In the genomic region with DNA sequence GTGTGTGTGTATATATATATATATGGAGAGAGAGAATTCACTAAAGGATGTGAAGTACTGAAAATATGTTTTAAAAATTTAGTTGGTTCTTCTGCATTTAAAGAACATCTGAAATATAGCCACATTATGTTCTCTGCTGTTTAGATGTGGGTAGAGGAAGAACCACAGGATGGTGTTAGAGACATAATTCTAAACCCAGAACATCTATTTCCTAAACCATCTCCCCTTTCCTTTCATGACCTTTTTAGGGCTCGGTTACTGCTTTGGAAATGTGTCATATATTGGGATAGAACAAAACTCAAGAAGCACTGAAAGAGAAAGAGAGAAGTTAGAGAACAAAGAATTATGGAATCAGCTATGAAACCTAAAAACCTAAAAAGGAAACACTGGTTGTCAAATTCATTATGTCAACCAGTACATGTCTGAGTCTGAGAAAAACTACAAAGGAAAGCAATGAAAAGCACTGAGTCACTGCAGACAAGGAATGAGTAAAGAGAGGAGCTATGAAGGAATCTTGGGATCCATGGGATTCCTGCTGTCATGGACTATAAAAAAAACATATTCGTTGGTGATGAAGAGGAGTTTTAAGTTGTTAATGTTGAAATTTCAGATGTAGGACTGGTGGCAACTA, we compare ENCODE assay signal across 16 cellular contexts. TPM values are rescaled to one million over a fixed set of nuclear protein-coding genes. Genes with fewer than 3 reads are reported as not detected.
DNase-seq lines count a peak whose midpoint lies in the region; ATAC-seq and TF ChIP-seq lines count a peak whose summit lies in the region.
"Had no signal": no experiment of that assay in that cellular context is flagged by ENCODE, and none has a peak within 500 bp of the region (broad histone marks: within the 10 kb centered on the region; RNA-seq: fewer than 3 reads in every experiment).

No MANE protein-coding gene starts in this region.

- H3K9me2 ChIP-seq in Karpas-422 (replicated peaks; ENCODE audit: insufficient read depth, low read length): no peaks in the 10 kb centered on the region

- no peak for TF ChIP-seq EP300 in esophagus muscularis mucosa (IDR thresholded peaks at IDR 0.05)

- intact Hi-C loops in esophagus muscularis mucosa (cut with DNase I): no loop called here

- peaks cover 13% of the 10 kb centered on the region for H3K36me3 Mint-ChIP-seq in chondrocyte (ENCODE audit: low read depth)
- peaks cover 27% of the 10 kb centered on the region for H3K36me3 Mint-ChIP-seq in neural crest cell (ENCODE audit: low read depth)
- peaks cover 13% of the 10 kb centered on the region for H3K36me3 Mint-ChIP-seq in T-helper 17 cell (ENCODE audit: low read depth)

- WGBS in esophagus muscularis mucosa: 66% methylated on average over 2 of the region's 2 CpGs

- no peak for ATAC-seq in T-helper 17 cell
- ATAC-seq: left ventricle myocardium superior had no signal

- no peaks in the 10 kb centered on the region for H3K27me3 Mint-ChIP-seq in chondrocyte (ENCODE audit: low read depth)
- no peaks in the 10 kb centered on the region for H3K27me3 Mint-ChIP-seq in neural crest cell (ENCODE audit: low read depth)
- no peaks in the 10 kb centered on the region for H3K27me3 Mint-ChIP-seq in T-helper 17 cell
- H3K27me3 Mint-ChIP-seq: dendritic cell treated with granulocyte-macrophage colony-stimulating factor and Interleukin-4, amounts not matched to agents 40 ng/mL and 50 ng/mL, for 4 days had no signal

- peaks cover 92% of the 10 kb centered on the region for H3K79me2 ChIP-seq in Karpas-422 (ENCODE audit: low read length)

- H3K27ac Mint-ChIP-seq in chondrocyte (ENCODE audit: unreplicated experiment) (peak overlapping the region; percentile 79), neural crest cell (ENCODE audit: unreplicated experiment) (peak overlapping the region; percentile 36), T-helper 17 cell (no peak overlapping the region)
- H3K27ac Mint-ChIP-seq: dendritic cell treated with granulocyte-macrophage colony-stimulating factor and Interleukin-4, amounts not matched to agents 40 ng/mL and 50 ng/mL, for 4 days; neural progenitor cell; T-helper 2 cell treated with Interferon-gamma antibody and Interleukin-4, amounts not matched to agents 5 μg/mL and 100 μg/mL, for 36 hours had no signal

- no peak overlapping the region for H3K4me2 ChIP-seq in Karpas-422 (ENCODE audit: low read depth, low read length, poor library complexity, severe bottlenecking)
- H3K4me2 ChIP-seq: neural progenitor cell had no signal

- H3K36me3 ChIP-seq in esophagus muscularis mucosa (peaks cover 21 to 43% (median 28%) of the 10 kb centered on the region in 4 donors), Karpas-422 (ENCODE audit: insufficient read depth, low read length) (peaks cover 90% of the 10 kb centered on the region)

- peaks cover 16% of the 10 kb centered on the region for H3K4me1 Mint-ChIP-seq in chondrocyte (ENCODE audit: low read depth)
- H3K4me1 Mint-ChIP-seq in neural crest cell: no peaks in the 10 kb centered on the region
- peaks cover 11% of the 10 kb centered on the region for H3K4me1 Mint-ChIP-seq in T-helper 17 cell
- H3K4me1 Mint-ChIP-seq: neural progenitor cell had no signal

- H3K9ac ChIP-seq in Karpas-422 (ENCODE audit: low read length): no peak overlapping the region
- H3K9ac ChIP-seq: neural progenitor cell had no signal

- H3K4me3 ChIP-seq in esophagus muscularis mucosa: no peak overlapping the region
- H3K4me3 ChIP-seq in Karpas-422 (ENCODE audit: low read length): no peak overlapping the region
- H3K4me3 ChIP-seq: neural progenitor cell, tibial artery had no signal

- H3K9me3 ChIP-seq in T-helper 17 cell (ENCODE audit: control insufficient read depth, low read length, poor library complexity, severe bottlenecking) (no peaks in the 10 kb centered on the region), esophagus muscularis mucosa (no peaks in the 10 kb centered on the region), Karpas-422 (ENCODE audit: low read length) (no peaks in the 10 kb centered on the region)
- H3K9me3 ChIP-seq: tibial artery had no signal

- TF ChIP-seq CTCF in chondrocyte (IDR thresholded peaks at IDR 0.05) (no peak), neural crest cell (conservative IDR thresholded peaks at IDR 0.05) (no peak), esophagus muscularis mucosa (IDR thresholded peaks at IDR 0.05) (no peak)

- H3K27me3 ChIP-seq in esophagus muscularis mucosa: no peaks in the 10 kb centered on the region
- H3K27me3 ChIP-seq in Karpas-422 (ENCODE audit: low read length): no peaks in the 10 kb centered on the region
- H3K27me3 ChIP-seq: neural progenitor cell, tibial artery had no signal

- DNase-seq in ELR (ENCODE audit: low read depth) (peak; percentile 61), M059J (ENCODE audit: low read depth) (peak; percentile 48), chondrocyte (ENCODE audit: low spot score) (no peak), neural crest cell (ENCODE audit: low read depth, low spot score) (no peak), T-helper 17 cell (no peak), esophagus muscularis mucosa (ENCODE audit: extremely low spot score) (no peak), hippocampal formation (lab: John Stamatoyannopoulos, UW) (no peak), Karpas-422 (no peak)
- DNase-seq: activated CD4-positive, alpha-beta T cell treated with anti-CD3 and anti-CD28 coated beads, Interleukin-2, amount 50 U/mL, for 4 hours; activated gamma-delta T cell treated with Interleukin-2 at 50 U/mL for 16 hours; head of caudate nucleus; left ventricle myocardium superior; tibial artery had no signal

- H3K4me3 Mint-ChIP-seq in chondrocyte (ENCODE audit: unreplicated experiment) (no peak overlapping the region), neural crest cell (no peak overlapping the region), T-helper 17 cell (no peak overlapping the region)
- H3K4me3 Mint-ChIP-seq: dendritic cell treated with granulocyte-macrophage colony-stimulating factor and Interleukin-4, amounts not matched to agents 40 ng/mL and 50 ng/mL, for 4 days; neural progenitor cell; T-helper 2 cell treated with Interferon-gamma antibody and Interleukin-4, amounts not matched to agents 5 μg/mL and 100 μg/mL, for 36 hours had no signal

- no peak for TF ChIP-seq POLR2A in esophagus muscularis mucosa (IDR thresholded peaks at IDR 0.05; ENCODE audit: low read depth)

- H3K27ac ChIP-seq in esophagus muscularis mucosa (replicated peaks in 1 of 4) (no peak overlapping the region), Karpas-422 (ENCODE audit: low read length) (no peak overlapping the region)
- H3K27ac ChIP-seq: neural progenitor cell, tibial artery had no signal

- H4K20me1 ChIP-seq in Karpas-422 (ENCODE audit: insufficient read depth, low read depth, low read length): peaks cover 44% of the 10 kb centered on the region

- H3K9me3 Mint-ChIP-seq in chondrocyte (ENCODE audit: low read depth) (peaks cover 3% of the 10 kb centered on the region), neural crest cell (no peaks in the 10 kb centered on the region)
- H3K9me3 Mint-ChIP-seq: dendritic cell treated with granulocyte-macrophage colony-stimulating factor and Interleukin-4, amounts not matched to agents 40 ng/mL and 50 ng/mL, for 4 days; T-helper 2 cell treated with Interferon-gamma antibody and Interleukin-4, amounts not matched to agents 5 μg/mL and 100 μg/mL, for 36 hours had no signal

- H3K4me1 ChIP-seq in esophagus muscularis mucosa (peaks cover 0 to 25% (median 20%) of the 10 kb centered on the region in 4 donors), Karpas-422 (ENCODE audit: low read length) (peaks cover 6% of the 10 kb centered on the region; the same call in 1 of the 2 replicates)
- H3K4me1 ChIP-seq: neural progenitor cell, tibial artery had no signal

- H2AFZ ChIP-seq in Karpas-422 (ENCODE audit: low read length): no peak overlapping the region
- H2AFZ ChIP-seq: neural progenitor cell had no signal

RNA-seq across cellular contexts. Expression of gene SLC12A2, which starts 28.4 kb away (rescaled TPM):
- total RNA-seq in M059J (2014; rRNA removed; shearing (Covaris generic)): 25.0 and 48.9 TPM in 2 replicates
- total RNA-seq in chondrocyte: 24.6 to 25.7 TPM (median 25.1 TPM) in 3 replicates
- total RNA-seq in neural crest cell: 31.3 and 31.7 TPM in 2 replicates
- total RNA-seq in T-helper 17 cell: 10 to 100 TPM; 14.5 to 19.2 TPM
- 100 to 1,000 TPM in 2 of 4 donors, 10 to 100 TPM in 2; 93.4 to 132 (median 113) TPM for total RNA-seq in esophagus muscularis mucosa
- 235 and 297 TPM in 2 replicates for total RNA-seq in Karpas-422 (2014; rRNA removed; shearing (Covaris generic); ENCODE audit: low replicate concordance)

Comparison
In these comparisons a context has a peak if more than half of its experiments do, and no peak if none do; other contexts are left out.
1. DNase-seq: peak in ELR (single experiment) and M059J (single experiment); none in chondrocyte (single experiment), neural crest cell (single experiment), T-helper 17 cell (0 of 3), esophagus muscularis mucosa (single experiment), hippocampal formation (0 of 2) and Karpas-422 (single experiment).